In the genomic region with DNA sequence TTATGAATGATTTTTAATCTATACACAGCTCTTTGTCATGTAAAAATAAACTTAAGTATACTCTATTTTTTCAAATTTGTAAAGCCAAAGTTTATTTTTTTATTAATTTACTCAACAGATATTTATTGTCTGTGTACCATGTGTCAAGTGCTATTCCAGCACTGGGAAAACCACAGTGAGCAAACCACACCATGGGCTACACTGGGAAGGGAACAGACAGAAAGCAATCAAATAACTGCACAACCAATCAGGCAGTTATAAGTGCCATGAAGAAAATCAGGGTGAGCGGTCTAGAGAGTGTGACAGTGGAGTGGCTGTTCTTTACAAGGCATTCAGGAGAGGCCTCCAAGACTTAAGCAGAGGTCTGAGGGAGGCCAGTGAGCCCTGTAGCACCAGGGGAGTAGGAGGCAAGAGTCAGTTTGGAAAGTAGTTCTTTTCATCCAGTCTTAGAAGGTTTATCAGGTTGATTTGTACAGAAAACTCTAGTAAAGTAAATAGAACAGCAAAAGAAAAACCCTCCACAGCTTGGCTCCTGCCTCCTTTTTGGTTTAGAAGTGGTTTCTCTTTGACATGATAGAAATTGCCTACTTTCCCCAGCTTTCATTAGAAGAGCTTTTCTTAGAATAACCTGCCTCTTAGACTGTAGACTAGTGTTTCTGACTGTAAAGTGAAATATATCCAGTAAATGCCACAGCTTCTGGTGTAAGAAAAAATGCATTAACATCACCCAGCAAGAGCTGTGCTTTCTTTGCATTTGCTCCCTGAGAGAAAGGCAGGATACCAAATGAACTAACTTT, we compare ENCODE assay signal across 26 cellular contexts. TPM values are rescaled to one million over a fixed set of nuclear protein-coding genes. Genes with fewer than 3 reads are reported as not detected.
A peak's percentile ranks its signal among the peaks of the same experiment; 100 is the strongest.
DNase-seq lines count a peak whose midpoint lies in the region; ATAC-seq, FAIRE-seq and TF ChIP-seq lines count a peak whose summit lies in the region.
"Had no signal": no experiment of that assay in that cellular context is flagged by ENCODE, and none has a peak within 500 bp of the region (broad histone marks: within the 10 kb centered on the region; RNA-seq: fewer than 3 reads in every experiment).

No MANE protein-coding gene starts in this region.

- no peak for TF ChIP-seq CTCF in progenitor cell of endocrine pancreas (IDR thresholded peaks at IDR 0.05; ENCODE audit: unreplicated experiment)

- POLR2A ChIA-PET in activated CD4-positive, alpha-beta T cell treated with anti-CD3 and anti-CD28 coated beads, Interleukin-2, amount 10 ng/mL, durations not matched to agents 7 days and 5 days (lab: Charles Lee), result no interaction called here

- peaks cover 28% of the 10 kb centered on the region for H3K4me1 Mint-ChIP-seq in activated CD4-positive, alpha-beta T cell treated with anti-CD3 and anti-CD28 coated beads, Interleukin-2, amount 10 ng/mL, durations not matched to agents 7 days and 5 days
- H3K4me1 Mint-ChIP-seq in T-helper 1 cell treated with Interleukin-12 subunit alpha and Interleukin-12 subunit beta and Interleukin-4 antibody, amounts not matched to agents 30 μg/mL and 1 μg/mL, for 36 hours (ENCODE audit: low read depth), result peaks cover 26% of the 10 kb centered on the region
- peaks cover 18% of the 10 kb centered on the region for H3K4me1 Mint-ChIP-seq in progenitor cell of endocrine pancreas (ENCODE audit: low read depth)

- CTCF ChIA-PET in activated CD4-positive, alpha-beta T cell treated with anti-CD3 and anti-CD28 coated beads, Interleukin-2, amount 10 ng/mL, durations not matched to agents 7 days and 5 days (lab: Charles Lee), result no interaction called here

- H3K4me3 Mint-ChIP-seq in activated CD4-positive, alpha-beta T cell treated with anti-CD3 and anti-CD28 coated beads, Interleukin-2, amount 10 ng/mL, durations not matched to agents 7 days and 5 days, result no peak overlapping the region
- peak overlapping the region; percentile 15 for H3K4me3 Mint-ChIP-seq in T-helper 1 cell treated with Interleukin-12 subunit alpha and Interleukin-12 subunit beta and Interleukin-4 antibody, amounts not matched to agents 30 μg/mL and 1 μg/mL, for 36 hours
- no peak overlapping the region for H3K4me3 Mint-ChIP-seq in progenitor cell of endocrine pancreas (ENCODE audit: low read depth)

- peak; percentile 62 for FAIRE-seq in islet of Langerhans (lab: Jason Lieb, UNC)
- FAIRE-seq: A204.1, endometrium, RCC 7860, urothelium cell line had no signal

- ATAC-seq in HG03135 (IDR thresholded peaks at IDR 0.05; ENCODE audit: unreplicated experiment), result no peak
- no peak for ATAC-seq in HG03139 (IDR thresholded peaks at IDR 0.05; ENCODE audit: unreplicated experiment)
- ATAC-seq: gastroesophageal sphincter, psoas muscle had no signal

- H3K27ac Mint-ChIP-seq in activated CD4-positive, alpha-beta T cell treated with anti-CD3 and anti-CD28 coated beads, Interleukin-2, amount 10 ng/mL, durations not matched to agents 7 days and 5 days, result peak overlapping the region; percentile 84
- peak overlapping the region; percentile 85 for H3K27ac Mint-ChIP-seq in T-helper 1 cell treated with Interleukin-12 subunit alpha and Interleukin-12 subunit beta and Interleukin-4 antibody, amounts not matched to agents 30 μg/mL and 1 μg/mL, for 36 hours
- peak overlapping the region; percentile 66 for H3K27ac Mint-ChIP-seq in progenitor cell of endocrine pancreas

- DNase-seq in activated CD4-positive, alpha-beta T cell treated with anti-CD3 and anti-CD28 coated beads, Interleukin-2, amount 10 ng/mL, durations not matched to agents 7 days and 5 days, result no peak
- no peak for DNase-seq in activated CD4-positive, alpha-beta T cell treated with anti-CD3 and anti-CD28 coated beads, Interleukin-2, amount 50 U/mL, for 4 hours
- DNase-seq in progenitor cell of endocrine pancreas (ENCODE audit: low spot score, unreplicated experiment) (no peak), NCI-H2171 treated with DMSO at 0.1 percent for 48 hours (lab: John Stamatoyannopoulos, UW) (no peak)
- DNase-seq: activated CD4-positive, alpha-beta T cell treated with anti-CD3 and anti-CD28 coated beads for 1 hour; activated naive CD4-positive, alpha-beta T cell; GDM1; H7; hypothalamus; Karpas-422; MV-4-11; NCI-H146; NCI-H524; NK-92 treated with Interleukin-12 subunit alpha and Interleukin-12 subunit beta, amount 100 ng/mL, for 24 hours; psoas muscle; SJCRH30; substantia nigra had no signal

- no peaks in the 10 kb centered on the region for H3K27me3 Mint-ChIP-seq in activated CD4-positive, alpha-beta T cell treated with anti-CD3 and anti-CD28 coated beads, Interleukin-2, amount 10 ng/mL, durations not matched to agents 7 days and 5 days
- no peaks in the 10 kb centered on the region for H3K27me3 Mint-ChIP-seq in T-helper 1 cell treated with Interleukin-12 subunit alpha and Interleukin-12 subunit beta and Interleukin-4 antibody, amounts not matched to agents 30 μg/mL and 1 μg/mL, for 36 hours (ENCODE audit: low read depth)
- no peaks in the 10 kb centered on the region for H3K27me3 Mint-ChIP-seq in progenitor cell of endocrine pancreas

- peaks cover 49% of the 10 kb centered on the region for H3K36me3 Mint-ChIP-seq in activated CD4-positive, alpha-beta T cell treated with anti-CD3 and anti-CD28 coated beads, Interleukin-2, amount 10 ng/mL, durations not matched to agents 7 days and 5 days (ENCODE audit: low read depth)
- peaks cover 47% of the 10 kb centered on the region for H3K36me3 Mint-ChIP-seq in T-helper 1 cell treated with Interleukin-12 subunit alpha and Interleukin-12 subunit beta and Interleukin-4 antibody, amounts not matched to agents 30 μg/mL and 1 μg/mL, for 36 hours (ENCODE audit: low read depth)
- peaks cover 31% of the 10 kb centered on the region for H3K36me3 Mint-ChIP-seq in progenitor cell of endocrine pancreas (ENCODE audit: insufficient read depth)

- H3K9me3 Mint-ChIP-seq in activated CD4-positive, alpha-beta T cell treated with anti-CD3 and anti-CD28 coated beads, Interleukin-2, amount 10 ng/mL, durations not matched to agents 7 days and 5 days, result no peaks in the 10 kb centered on the region
- H3K9me3 Mint-ChIP-seq in T-helper 1 cell treated with Interleukin-12 subunit alpha and Interleukin-12 subunit beta and Interleukin-4 antibody, amounts not matched to agents 30 μg/mL and 1 μg/mL, for 36 hours, result no peaks in the 10 kb centered on the region
- H3K9me3 Mint-ChIP-seq in progenitor cell of endocrine pancreas (ENCODE audit: low read depth), result no peaks in the 10 kb centered on the region

RNA-seq across cellular contexts. Expression of gene EIF2AK4, which starts 13.7 kb away (rescaled TPM):
- total RNA-seq in activated CD4-positive, alpha-beta T cell treated with anti-CD3 and anti-CD28 coated beads, Interleukin-2, amount 10 ng/mL, durations not matched to agents 7 days and 5 days, result 10 to 100 TPM; 26.5 to 29.9 TPM
- total RNA-seq in progenitor cell of endocrine pancreas, result 39.9 and 41.6 TPM in 2 replicates

RNA-seq across cellular contexts. Expression of gene GPR176, which starts 27.5 kb away (rescaled TPM):
- not detected for total RNA-seq in activated CD4-positive, alpha-beta T cell treated with anti-CD3 and anti-CD28 coated beads, Interleukin-2, amount 10 ng/mL, durations not matched to agents 7 days and 5 days
- 1.0 and 1.1 TPM in 2 replicates for total RNA-seq in progenitor cell of endocrine pancreas
